Comparison of ENCODE assay signal across 17 cellular contexts in the genomic region with DNA sequence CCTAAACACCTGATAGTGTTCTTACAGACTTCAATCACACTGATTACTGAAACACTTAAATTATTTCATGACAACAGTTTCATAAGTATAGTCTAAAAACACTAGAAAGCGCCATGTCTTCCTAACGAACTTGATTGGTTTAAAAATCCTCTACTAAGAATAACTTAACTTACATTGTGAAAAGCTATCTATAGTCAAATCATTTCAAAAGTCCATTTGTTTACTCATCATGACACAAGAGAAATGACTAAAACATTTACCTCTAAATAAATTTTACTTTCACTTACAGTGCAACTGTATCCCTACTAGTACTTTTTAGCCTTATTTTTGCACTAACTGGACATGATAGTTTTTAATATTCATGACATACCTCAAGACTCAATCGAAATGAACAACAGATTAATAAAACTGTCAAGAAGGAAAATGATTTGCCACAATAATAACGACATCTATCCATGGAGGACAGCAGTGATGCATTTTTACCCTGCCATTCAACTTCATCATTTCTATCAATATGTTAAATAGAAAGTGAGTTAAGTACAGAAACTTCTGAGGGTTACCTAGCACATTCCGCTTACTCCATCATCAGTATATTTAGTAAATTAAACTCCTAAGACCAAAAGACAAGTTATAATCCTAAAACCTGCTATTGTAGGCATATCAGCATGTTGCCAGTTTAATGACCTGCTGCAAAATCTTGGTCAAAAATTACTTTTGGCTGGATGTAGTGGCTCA.
DNase-seq lines count a peak whose midpoint lies in the region; ATAC-seq and TF ChIP-seq lines count a peak whose summit lies in the region.
"Had no signal": no experiment of that assay in that cellular context is flagged by ENCODE, and none has a peak within 500 bp of the region (broad histone marks: within the 10 kb centered on the region; RNA-seq: fewer than 3 reads in every experiment).

No MANE protein-coding gene starts in this region.

- H3K4me1 ChIP-seq in ACC112 (ENCODE audit: control insufficient read depth, insufficient read depth, low read length, unreplicated experiment), result no peaks in the 10 kb centered on the region
- H3K4me1 ChIP-seq: right lobe of liver had no signal

- peak; percentile 73 for ATAC-seq in GM21717 (IDR thresholded peaks at IDR 0.05; ENCODE audit: unreplicated experiment)
- peak; percentile 71 for ATAC-seq in HG03565 (IDR thresholded peaks at IDR 0.05; ENCODE audit: unreplicated experiment)
- ATAC-seq: right lobe of liver had no signal

- no peak overlapping the region for H3K4me3 ChIP-seq in ACC112 (ENCODE audit: low read depth, low read length)
- H3K4me3 ChIP-seq: GM23248, hepatocyte, right lobe of liver had no signal

- H3K79me2 ChIP-seq in ACC112 (ENCODE audit: control insufficient read depth, insufficient read depth, low read length, unreplicated experiment), result peaks cover 14% of the 10 kb centered on the region

- no peak overlapping the region for H2AFZ ChIP-seq in ACC112 (ENCODE audit: low read length, unreplicated experiment)
- H2AFZ ChIP-seq: GM23248, hepatocyte had no signal

- DNase-seq in GM13976 (ENCODE audit: low spot score) (peak; percentile 38), SHP77 treated with DMSO at 0.1 percent for 48 hours (lab: John Stamatoyannopoulos, UW) (no peak), kidney glomerular epithelial cell (lab: John Stamatoyannopoulos, UW) (no peak), COLO829 (ENCODE audit: low spot score) (no peak), NCI-H2107 treated with DMSO at 0.1 percent for 48 hours (lab: John Stamatoyannopoulos, UW; ENCODE audit: unreplicated experiment) (no peak)
- DNase-seq: activated CD4-positive, alpha-beta T cell treated with anti-CD3 and anti-CD28 coated beads for 48 hours; GM23248; IMR-90; NCI-H1105 treated with DMSO at 0.1 percent for 48 hours; NCI-H446 treated with DMSO at 0.1 percent for 48 hours; right lobe of liver; stimulated activated CD4-positive, alpha-beta T cell treated with anti-CD3 and anti-CD28 coated beads, Interleukin-4, amount 100 ng/mL, for 4 hours; stimulated activated naive CD4-positive, alpha-beta T cell treated with Interleukin-2 at 50 U/mL for 16 hours had no signal

- H3K36me3 ChIP-seq in ACC112 (ENCODE audit: insufficient read depth, low read length), result peaks cover 61% of the 10 kb centered on the region

- no peak for TF ChIP-seq CTCF in GM13976 (IDR thresholded peaks at IDR 0.05; ENCODE audit: borderline replicate concordance, control extremely low read depth, extremely low read depth, insufficient read depth, missing control alignments)

- H3K27me3 ChIP-seq in ACC112 (ENCODE audit: insufficient read depth, low read length), result no peaks in the 10 kb centered on the region
- H3K27me3 ChIP-seq: hepatocyte, right lobe of liver had no signal

- H3K27ac ChIP-seq in ACC112 (ENCODE audit: low read depth, low read length), result peak overlapping the region; percentile 0; the same call in 1 of the 2 replicates
- H3K27ac ChIP-seq: GM23248, hepatocyte, right lobe of liver had no signal

- in situ Hi-C loops in GM13976 (cut with MboI; ENCODE audit: low sequenced_read_pairs, unreplicated experiment), result no loop called here
